Comparison of ENCODE assay signal across 8 cellular contexts in the genomic region with DNA sequence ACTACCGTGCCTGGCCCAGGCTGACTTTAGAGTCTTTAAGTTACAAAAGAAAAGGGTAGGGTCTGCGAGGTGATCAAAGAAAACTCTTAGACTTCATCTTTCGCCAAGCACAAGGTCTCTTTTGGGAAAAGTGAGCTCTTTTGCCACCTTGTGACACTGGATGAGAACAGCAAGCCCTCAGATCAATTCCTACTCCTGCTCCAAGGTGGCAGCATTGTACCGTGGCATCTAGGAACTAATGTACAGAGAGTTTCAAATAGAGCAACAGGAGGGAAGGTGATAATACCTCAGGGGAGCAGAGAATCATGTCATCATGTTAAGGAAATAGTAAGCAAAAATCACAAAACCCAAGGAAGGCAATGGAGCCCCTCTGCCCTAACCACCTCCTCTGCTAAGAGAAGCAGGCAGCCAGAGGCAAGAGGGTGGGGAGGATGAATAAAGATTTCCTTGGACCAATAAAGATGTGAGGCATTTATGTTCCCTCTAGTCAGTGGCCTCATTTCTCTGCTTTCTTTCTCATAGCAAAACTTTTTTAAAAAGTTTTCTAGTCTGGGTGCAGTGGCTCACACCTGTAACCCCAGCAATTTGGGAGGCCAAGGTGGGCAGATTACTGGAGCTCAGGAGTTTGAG. TPM values are rescaled to one million over a fixed set of nuclear protein-coding genes. Genes with fewer than 3 reads are reported as not detected.
DNase-seq lines count a peak whose midpoint lies in the region; ATAC-seq, FAIRE-seq and TF ChIP-seq lines count a peak whose summit lies in the region.

No MANE protein-coding gene starts in this region.

- in situ Hi-C loops in HAP-1 (cut with MboI; ENCODE audit: low sequenced_read_pairs) = loop anchor here (25.0 kb wide), 1 partner anchor 761 kb away; a partner anchor contains a TSS

- H3K9me2 ChIP-seq in hepatocyte (replicated peaks; ENCODE audit: insufficient read depth) = no peaks in the 10 kb centered on the region

- H3K27ac ChIP-seq in ascending aorta (no peak overlapping the region), hepatocyte (no peak overlapping the region), small intestine (ENCODE audit: low read depth in 1 of 2, low read length in 1 of 2) (no peak overlapping the region)

- peak; percentile 79 to 94 (median 88) for TF ChIP-seq CTCF in ascending aorta (IDR thresholded peaks at IDR 0.05)
- peak; percentile 99 for TF ChIP-seq CTCF in hepatocyte (IDR thresholded peaks at IDR 0.05; ENCODE audit: poor library complexity)

- H3K36me3 ChIP-seq in HAP-1 (replicated peaks) = no peaks in the 10 kb centered on the region
- no peaks in the 10 kb centered on the region for H3K36me3 ChIP-seq in ascending aorta
- H3K36me3 ChIP-seq in hepatocyte (replicated peaks; ENCODE audit: insufficient read depth, low read depth) = no peaks in the 10 kb centered on the region
- H3K36me3 ChIP-seq in small intestine (ENCODE audit: control insufficient read depth in 2 of 2, insufficient read depth in 2 of 2, low read length in 2 of 2) = no peaks in the 10 kb centered on the region

- no peaks in the 10 kb centered on the region; the same call in 1 of the 2 replicates for H3K4me1 ChIP-seq in HAP-1
- no peaks in the 10 kb centered on the region for H3K4me1 ChIP-seq in ascending aorta
- H3K4me1 ChIP-seq in hepatocyte (ENCODE audit: insufficient read depth) = no peaks in the 10 kb centered on the region
- H3K4me1 ChIP-seq in small intestine (ENCODE audit: control insufficient read depth in 2 of 2, insufficient read depth in 1 of 2, low read depth in 1 of 2, low read length in 1 of 2) = no peaks in the 10 kb centered on the region

- H3K4me2 ChIP-seq in hepatocyte = no peak overlapping the region

- peak; percentile 73 for DNase-seq in COR-L47 (lab: John Stamatoyannopoulos, UW)
- DNase-seq in HAP-1 (ENCODE audit: low spot score in 2 of 2) = peak; percentile 81 to 86
- DNase-seq in NCI-H2107 (lab: John Stamatoyannopoulos, UW) = peak; percentile 76
- DNase-seq in T-helper 22 cell (ENCODE audit: low read depth) = peak; percentile 16
- DNase-seq in ascending aorta (ENCODE audit: low spot score in 2 of 2) = peak; percentile 19 to 70
- DNase-seq in hepatocyte (ENCODE audit: low spot score) = peak; percentile 87
- peak; percentile 92 for DNase-seq in small intestine

- H3K9me3 ChIP-seq in HAP-1 = no peaks in the 10 kb centered on the region
- no peaks in the 10 kb centered on the region for H3K9me3 ChIP-seq in ascending aorta
- no peaks in the 10 kb centered on the region for H3K9me3 ChIP-seq in hepatocyte (ENCODE audit: low read depth)
- no peaks in the 10 kb centered on the region for H3K9me3 ChIP-seq in small intestine (ENCODE audit: control insufficient read depth, low read depth)

- peaks cover 3% of the 10 kb centered on the region for H3K79me2 ChIP-seq in hepatocyte

- WGBS in hepatocyte (ENCODE audit: low lambda C conversion rate, missing lambda C conversion rate) = 8% methylated on average over 4 of the region's 4 CpGs
- 0 to 11% (median 6%) methylated on average over 4 of the region's 4 CpGs for WGBS in small intestine, 3 donors

- H3K27me3 ChIP-seq in HAP-1 (ENCODE audit: low read depth) (no peaks in the 10 kb centered on the region), ascending aorta (no peaks in the 10 kb centered on the region), hepatocyte (no peaks in the 10 kb centered on the region), small intestine (ENCODE audit: control insufficient read depth in 2 of 2, insufficient read depth in 2 of 2, low read length in 2 of 2) (no peaks in the 10 kb centered on the region)

- no peak overlapping the region for H2AFZ ChIP-seq in hepatocyte

- intact Hi-C loops in ascending aorta (cut with DNase I) = loop anchor here (2.0 kb wide), 1 partner anchor 23 kb away; no protein-coding TSS in a partner anchor

- FAIRE-seq in small intestine (lab: Jason Lieb, UNC) = no peak

- ATAC-seq in HG03025 (IDR thresholded peaks at IDR 0.05; ENCODE audit: low FRiP score, unreplicated experiment) = no peak

- no peaks in the 10 kb centered on the region for H4K20me1 ChIP-seq in hepatocyte (ENCODE audit: insufficient read depth, poor library complexity, severe bottlenecking)

- H3K4me3 ChIP-seq in HAP-1 = no peak overlapping the region
- no peak overlapping the region for H3K4me3 ChIP-seq in ascending aorta
- no peak overlapping the region for H3K4me3 ChIP-seq in hepatocyte
- H3K4me3 ChIP-seq in small intestine (ENCODE audit: low read depth in 1 of 2, low read length in 2 of 2) = no peak overlapping the region

RNA-seq across cellular contexts. Expression of a gene that starts 2.1 kb away (rescaled TPM):
- total RNA-seq in ascending aorta (not detected), hepatocyte (0.64 TPM in 1 of 2 replicates, not detected in the other)
- polyA plus RNA-seq in hepatocyte (0.54 TPM in 1 of 2 replicates, not detected in the other), small intestine (10 to 100 TPM; 19.6 to 49.6 (median 34.0) TPM)

RNA-seq across cellular contexts. Expression of a gene that starts 33.0 kb away (rescaled TPM):
- total RNA-seq in ascending aorta (69.0 TPM), hepatocyte (53.8 and 61.1 TPM in 2 replicates)
- polyA plus RNA-seq in hepatocyte (36.2 and 37.4 TPM in 2 replicates), small intestine (10 to 100 TPM in 2 of 3 donors, 1 to 10 TPM in 1; 7.0 to 30.0 (median 11.9) TPM)

RNA-seq across cellular contexts. Expression of a gene that starts 33.0 kb away (rescaled TPM):
- total RNA-seq in ascending aorta = 7.7 TPM
- 16.8 and 18.3 TPM in 2 replicates for total RNA-seq in hepatocyte
- 7.7 and 8.4 TPM in 2 replicates for polyA plus RNA-seq in hepatocyte
- polyA plus RNA-seq in small intestine = 1 to 10 TPM; 7.4 to 9.2 (median 7.8) TPM

Comparison
In these comparisons a context has a peak if more than half of its experiments do, and no peak if none do; other contexts are left out.
1. DNase-seq: peak in every context shown above with its lines; median percentile 92 in small intestine; 87 in hepatocyte; 84 in HAP-1; 76 in NCI-H2107; 73 in COR-L47; 44 in ascending aorta; 16 in T-helper 22 cell.